21 cellular contexts compared by ENCODE assay signal in the genomic region with DNA sequence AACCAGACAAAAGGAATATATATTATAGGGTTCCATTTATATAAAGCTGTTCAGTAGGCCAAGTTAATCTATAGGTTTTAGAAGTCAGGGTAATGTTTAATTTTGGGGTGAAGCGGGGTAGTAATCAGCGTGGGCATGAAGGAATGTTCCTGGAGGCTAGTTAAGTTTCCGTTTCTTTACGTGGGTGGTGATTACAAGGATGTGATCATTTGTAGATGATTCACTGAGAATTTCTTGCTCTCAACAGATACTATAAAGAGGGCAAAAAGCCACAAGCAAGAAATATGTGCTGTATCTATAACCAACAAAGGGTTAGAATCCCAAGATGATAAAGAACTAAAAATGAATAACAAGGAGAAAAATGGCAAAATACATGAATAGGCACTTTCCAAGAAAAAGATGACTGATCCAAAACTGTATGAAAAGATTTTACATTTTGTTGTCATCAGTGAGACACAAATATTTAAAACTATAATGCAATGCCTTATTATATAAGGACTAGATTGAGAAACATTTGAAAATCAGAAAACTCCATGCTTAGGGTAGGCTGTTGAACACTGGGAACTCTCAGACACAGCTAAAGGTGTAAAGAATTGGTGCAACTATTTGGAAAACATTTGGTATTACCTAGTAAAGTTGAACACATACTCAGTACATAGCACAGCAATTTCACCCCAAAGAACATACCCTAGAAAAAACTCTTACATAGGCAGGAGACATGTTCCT.
A peak's percentile ranks its signal among the peaks of the same experiment; 100 is the strongest.
DNase-seq lines count a peak whose midpoint lies in the region; ATAC-seq, FAIRE-seq and TF ChIP-seq lines count a peak whose summit lies in the region.
"Had no signal": no experiment of that assay in that cellular context is flagged by ENCODE, and none has a peak within 500 bp of the region (broad histone marks: within the 10 kb centered on the region; RNA-seq: fewer than 3 reads in every experiment).

No MANE protein-coding gene starts in this region.

- peak overlapping the region; percentile 78 for H2BK5ac ChIP-seq in IMR-90 (ENCODE audit: low read depth, low read length, poor library complexity, severe bottlenecking)

- intact Hi-C loops in IMR-90 (cut with micrococcal nuclease), result loop anchor here (2.0 kb wide), 1 partner anchor 20 kb away; no protein-coding TSS in a partner anchor

- ATAC-seq in IMR-90 (ENCODE audit: low read depth) (peak; percentile 86), foreskin keratinocyte (peak; percentile 96)
- ATAC-seq: activated CD4-positive, alpha-beta T cell treated with anti-CD3 and anti-CD28 coated beads for 36 hours; gastrocnemius medialis; stimulated activated naive CD8-positive, alpha-beta T cell treated with anti-CD3 and anti-CD28 coated beads, Interleukin-15, Interleukin-2, amounts not matched to agents 100 U/mL and 50 U/mL, for 24 hours had no signal

- peak overlapping the region; percentile 59; the same call in 1 of the 2 replicates for H3K4me2 ChIP-seq in IMR-90 (ENCODE audit: low read depth, low read length)

- H3K9ac ChIP-seq in IMR-90 (ENCODE audit: low read depth, low read length), result no peak overlapping the region

- DNase-seq in IMR-90 (peak; percentile 86), astrocyte of the spinal cord (ENCODE audit: low read depth, low spot score) (peak; percentile 63), foreskin keratinocyte (peak; percentile 87 to 92), frontal cortex (ENCODE audit: low spot score in 2 of 2) (no peak), NCI-H2081 treated with DMSO at 0.1 percent for 48 hours (lab: John Stamatoyannopoulos, UW) (no peak), SW480 (ENCODE audit: low spot score) (no peak), NK-92 (lab: John Stamatoyannopoulos, UW; ENCODE audit: unreplicated experiment) (no peak)
- DNase-seq: activated CD4-positive, alpha-beta T cell treated with anti-CD3 and anti-CD28 coated beads for 36 hours; activated naive CD8-positive, alpha-beta T cell treated with anti-CD3 and anti-CD28 coated beads, Interleukin-2, amount 10 ng/mL, durations not matched to agents 7 days and 5 days; activated T-cell treated with anti-CD3 and anti-CD28 coated beads, Interleukin-2, amount 50 U/mL, for 1 hour; gastrocnemius medialis; GOT3; Kasumi-1; mesendoderm; NCI-H187 treated with DMSO at 0.1 percent for 48 hours; NCI-H526; RPMI8226; small intestine; stimulated activated naive CD8-positive, alpha-beta T cell treated with anti-CD3 and anti-CD28 coated beads, Interleukin-15, Interleukin-2, amounts not matched to agents 100 U/mL and 50 U/mL, for 24 hours had no signal

- no peaks in the 10 kb centered on the region for H3K9me3 ChIP-seq in IMR-90 (ENCODE audit: control insufficient read depth, insufficient read depth, low read length)
- H3K9me3 ChIP-seq: gastrocnemius medialis, neutrophil had no signal

- H3K4me1 ChIP-seq in ACC112 (ENCODE audit: control insufficient read depth, insufficient read depth, low read length, unreplicated experiment), result peaks cover 74% of the 10 kb centered on the region
- H3K4me1 ChIP-seq in IMR-90 (ENCODE audit: control insufficient read depth, insufficient read depth, low read length), result peaks cover 9% of the 10 kb centered on the region
- H3K4me1 ChIP-seq in foreskin keratinocyte, result peaks cover 21% of the 10 kb centered on the region
- H3K4me1 ChIP-seq: gastrocnemius medialis had no signal

- H2BK20ac ChIP-seq in IMR-90 (ENCODE audit: low read depth, low read length), result no peak overlapping the region

- peak overlapping the region; percentile 52; the same call in 1 of the 2 replicates for H3K56ac ChIP-seq in IMR-90 (ENCODE audit: extremely low read depth, insufficient read depth, low read length)

- H3K27me3 ChIP-seq in ACC112 (ENCODE audit: insufficient read depth, low read length) (no peaks in the 10 kb centered on the region), IMR-90 (ENCODE audit: control insufficient read depth, insufficient read depth, low read length) (no peaks in the 10 kb centered on the region), foreskin keratinocyte (no peaks in the 10 kb centered on the region)
- H3K27me3 ChIP-seq: gastrocnemius medialis had no signal

- no peak overlapping the region for H2AK9ac ChIP-seq in IMR-90 (replicated peaks; ENCODE audit: low read depth, low read length, poor library complexity)

- H2AFZ ChIP-seq in ACC112 (ENCODE audit: low read length, unreplicated experiment), result peak overlapping the region; percentile 17
- no peak overlapping the region for H2AFZ ChIP-seq in IMR-90 (replicated peaks; ENCODE audit: low read length, poor library complexity)

- 0 out of 3 replicates have a peak overlapping the region, but pooled peaks have one; percentile 18 for H2BK15ac ChIP-seq in IMR-90 (ENCODE audit: low read depth, low read length)

- H3K36me3 ChIP-seq in ACC112 (ENCODE audit: insufficient read depth, low read length), result no peaks in the 10 kb centered on the region
- no peaks in the 10 kb centered on the region for H3K36me3 ChIP-seq in IMR-90 (ENCODE audit: control insufficient read depth, insufficient read depth, low read length)
- H3K36me3 ChIP-seq: gastrocnemius medialis, neutrophil had no signal

- no peaks in the 10 kb centered on the region for H4K20me1 ChIP-seq in IMR-90 (ENCODE audit: insufficient read depth, low read length)

- no peak for FAIRE-seq in frontal cortex (lab: Jason Lieb, UNC)
- FAIRE-seq: small intestine had no signal

- BruUV-seq in IMR-90 (replicated peaks; lab: Mats Ljungman, UMichigan), result no TSS peak

- no peak overlapping the region for H4K91ac ChIP-seq in IMR-90 (ENCODE audit: insufficient read depth, low read depth, low read length)

- CTCF ChIA-PET in IMR-90 (lab: Yijun Ruan, JAX), result no interaction called here

- H3K27ac ChIP-seq in ACC112 (ENCODE audit: low read depth, low read length) (peak overlapping the region; percentile 95), IMR-90 (ENCODE audit: insufficient read depth, low read length) (no peak overlapping the region), foreskin keratinocyte (peak overlapping the region; percentile 95)
- H3K27ac ChIP-seq: gastrocnemius medialis, neutrophil had no signal

- WGBS in IMR-90 (ENCODE audit: extremely low coverage in 2 of 2, insufficient read length in 1 of 2), 2 experiments, result no CpG with 5 or more reads among the region's 4 CpGs

- peak overlapping the region; percentile 60; the same call in 1 of the 2 replicates for H3K18ac ChIP-seq in IMR-90 (ENCODE audit: low read depth, low read length)

- no peak; the same call in 1 of the 2 replicates for TF ChIP-seq RAD21 in IMR-90 (IDR thresholded peaks at IDR 0.05; ENCODE audit: low read length)

- no peak for TF ChIP-seq CTCF in IMR-90 (conservative IDR thresholded peaks at IDR 0.05; ENCODE audit: low read depth, low read length)
- no peak for TF ChIP-seq CTCF in astrocyte of the spinal cord (IDR thresholded peaks at IDR 0.05; ENCODE audit: low read depth, low read length)
- TF ChIP-seq CTCF in foreskin keratinocyte (conservative IDR thresholded peaks at IDR 0.05), result no peak

- H3K79me2 ChIP-seq in ACC112 (ENCODE audit: control insufficient read depth, insufficient read depth, low read length, unreplicated experiment), result no peaks in the 10 kb centered on the region

- H2BK120ac ChIP-seq in IMR-90 (ENCODE audit: low read depth, low read length), result peak overlapping the region; percentile 21; the same call in 1 of the 2 replicates

- H3K79me1 ChIP-seq in IMR-90 (ENCODE audit: low read depth in 1 of 2, low read length in 2 of 2), result no peaks in the 10 kb centered on the region

- in situ Hi-C loops in IMR-90 (cut with MboI; ENCODE audit: low sequenced_read_pairs) (no loop called here), astrocyte of the spinal cord (cut with HindIII; ENCODE audit: low sequenced_read_pairs) (no loop called here)

- TF ChIP-seq POLR2A in IMR-90 (IDR thresholded peaks at IDR 0.05; ENCODE audit: low read depth, low read length), result no peak

- H3K9me1 ChIP-seq in IMR-90 (ENCODE audit: insufficient read depth, low read length), result no peaks in the 10 kb centered on the region; the same call in 1 of the 2 replicates

- POLR2A ChIA-PET in IMR-90 (lab: Charles Lee; ENCODE audit: unreplicated experiment), result no interaction called here

- H3K4ac ChIP-seq in IMR-90 (ENCODE audit: low read depth, low read length), result no peak overlapping the region; the same call in 1 of the 2 replicates

- dilution Hi-C loops in IMR-90 (cut with HindIII; ENCODE audit: low sequenced_read_pairs, unreplicated experiment), result no loop called here

- peak overlapping the region in 1 of 2 experiments; percentile 20; a peak in 1 of 4 replicates for H4K8ac ChIP-seq in IMR-90 (ENCODE audit: low read depth in 2 of 2, low read length in 2 of 2)

- H3K4me3 ChIP-seq in ACC112 (ENCODE audit: low read depth, low read length) (peak overlapping the region; percentile 3; the same call in 1 of the 2 replicates), IMR-90 (ENCODE audit: insufficient read depth, low read depth, low read length) (no peak overlapping the region), astrocyte of the spinal cord (ENCODE audit: low read depth, low read length) (no peak overlapping the region)
- H3K4me3 ChIP-seq: gastrocnemius medialis had no signal

- H4K5ac ChIP-seq in IMR-90 (ENCODE audit: low read depth, low read length), result peak overlapping the region; percentile 67; the same call in 1 of the 2 replicates

- H3K14ac ChIP-seq in IMR-90 (replicated peaks; ENCODE audit: low read depth, low read length), result no peak overlapping the region

- no peak overlapping the region for H2AK5ac ChIP-seq in IMR-90 (ENCODE audit: low read depth, low read length)

- no peak overlapping the region for H3K23ac ChIP-seq in IMR-90 (ENCODE audit: low read depth, low read length)

TF ChIP-seq in IMR-90, 13 proteins besides CTCF, POLR2A, EP300 and RAD21 (continues in another document):
- TF ChIP-seq SMC3 (IDR thresholded peaks at IDR 0.05; ENCODE audit: low read depth, low read length) (no peak), RFX5 (IDR thresholded peaks at IDR 0.05; ENCODE audit: low read depth, low read length) (no peak), FOS (IDR thresholded peaks at IDR 0.05; ENCODE audit: low read depth, low read length) (peak; percentile 56), MAZ (IDR thresholded peaks at IDR 0.05; ENCODE audit: borderline replicate concordance, low read depth, low read length) (no peak)
- TF ChIP-seq, protein P1, sequence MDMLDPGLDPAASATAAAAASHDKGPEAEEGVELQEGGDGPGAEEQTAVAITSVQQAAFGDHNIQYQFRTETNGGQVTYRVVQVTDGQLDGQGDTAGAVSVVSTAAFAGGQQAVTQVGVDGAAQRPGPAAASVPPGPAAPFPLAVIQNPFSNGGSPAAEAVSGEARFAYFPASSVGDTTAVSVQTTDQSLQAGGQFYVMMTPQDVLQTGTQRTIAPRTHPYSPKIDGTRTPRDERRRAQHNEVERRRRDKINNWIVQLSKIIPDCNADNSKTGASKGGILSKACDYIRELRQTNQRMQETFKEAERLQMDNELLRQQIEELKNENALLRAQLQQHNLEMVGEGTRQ (IDR thresholded peaks at IDR 0.05; ENCODE audit: low read depth, low read length), result no peak

Comparison
In these comparisons a context has a peak if more than half of its experiments do, and no peak if none do; other contexts are left out.
1. DNase-seq: peak in IMR-90 (single experiment), astrocyte of the spinal cord (single experiment) and foreskin keratinocyte (2 of 2); none in frontal cortex (0 of 2), NCI-H2081 treated with DMSO at 0.1 percent for 48 hours (single experiment), SW480 (single experiment) and NK-92 (single experiment).